1 cellular context compared by ENCODE assay signal in genomic region chr3:150697646-150698045, GRCh38.
TF ChIP-seq lines count a peak whose summit lies in the region.

No MANE protein-coding gene starts in this region.

TF ChIP-seq in K562, 482 proteins besides CTCF, POLR2A, EP300 and RAD21 (continued from another document):
- TF ChIP-seq ZBTB40 (IDR thresholded peaks at IDR 0.05) (peak; percentile 8; the same call in 1 of the 2 replicates), ZBTB40 (CRISPR knock-in tag; IDR thresholded peaks at IDR 0.05) (no peak)
TF ChIP-seq in K562: peak in this region for 1.
